18 cellular contexts compared by ENCODE assay signal in the genomic region with DNA sequence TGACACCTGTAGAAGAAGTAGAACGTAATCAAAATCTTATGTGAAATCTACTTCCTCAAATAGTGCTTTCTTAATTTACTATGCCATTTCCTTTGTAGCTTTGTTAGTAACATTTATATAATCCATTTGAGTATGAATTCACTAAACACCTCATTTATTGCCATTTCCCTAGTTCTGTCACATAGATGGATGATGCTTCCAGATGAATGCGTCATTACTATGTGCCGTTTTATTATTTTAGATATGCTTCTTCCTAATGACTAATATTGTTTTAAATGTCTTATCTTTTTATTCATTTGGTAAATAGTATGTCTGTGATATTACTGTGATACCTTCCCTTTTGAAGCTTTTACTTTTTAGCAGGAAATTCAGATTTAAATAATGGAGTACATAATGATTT. TPM values are rescaled to one million over a fixed set of nuclear protein-coding genes. Genes with fewer than 3 reads are reported as not detected.
A peak's percentile ranks its signal among the peaks of the same experiment; 100 is the strongest.
DNase-seq lines count a peak whose midpoint lies in the region; ATAC-seq, FAIRE-seq and TF ChIP-seq lines count a peak whose summit lies in the region.
"Had no signal": no experiment of that assay in that cellular context is flagged by ENCODE, and none has a peak within 500 bp of the region (broad histone marks: within the 10 kb centered on the region; RNA-seq: fewer than 3 reads in every experiment).

No MANE protein-coding gene starts in this region.

- no peak overlapping the region for H2BK15ac ChIP-seq in IMR-90 (ENCODE audit: low read depth, low read length)

- H4K91ac ChIP-seq in IMR-90 (ENCODE audit: insufficient read depth, low read depth, low read length), result no peak overlapping the region

- no peak overlapping the region for H2AFZ ChIP-seq in ACC112 (ENCODE audit: low read length, unreplicated experiment)
- H2AFZ ChIP-seq in IMR-90 (replicated peaks; ENCODE audit: low read length, poor library complexity), result no peak overlapping the region
- H2AFZ ChIP-seq in endothelial cell of umbilical vein (ENCODE audit: low read depth, low read length), result no peak overlapping the region

- H2BK20ac ChIP-seq in IMR-90 (ENCODE audit: low read depth, low read length), result no peak overlapping the region

- H3K9me3 Mint-ChIP-seq in osteocyte (ENCODE audit: unreplicated experiment), result peaks cover 14% of the 10 kb centered on the region

- H3K27me3 Mint-ChIP-seq in osteocyte (ENCODE audit: unreplicated experiment), result no peaks in the 10 kb centered on the region
- H3K27me3 Mint-ChIP-seq: CD4-positive, CD25-positive, alpha-beta regulatory T cell had no signal

- intact Hi-C loops in IMR-90 (cut with micrococcal nuclease) (no loop called here), endothelial cell of umbilical vein (cut with micrococcal nuclease) (no loop called here)

- ATAC-seq in IMR-90 (ENCODE audit: low read depth), result no peak
- ATAC-seq in activated CD4-positive, CD25-positive, alpha-beta regulatory T cell treated with anti-CD3 and anti-CD28 coated beads, Interleukin-2, amount 50 U/mL, for 24 hours, result no peak

- H3K36me3 Mint-ChIP-seq in osteocyte (ENCODE audit: unreplicated experiment), result peaks cover 24% of the 10 kb centered on the region
- H3K36me3 Mint-ChIP-seq: CD4-positive, CD25-positive, alpha-beta regulatory T cell had no signal

- no peak overlapping the region for H3K4me3 Mint-ChIP-seq in osteocyte (ENCODE audit: unreplicated experiment)
- H3K4me3 Mint-ChIP-seq: CD4-positive, CD25-positive, alpha-beta regulatory T cell had no signal

- H3K4me1 Mint-ChIP-seq in osteocyte (ENCODE audit: unreplicated experiment), result peaks cover 52% of the 10 kb centered on the region
- H3K4me1 Mint-ChIP-seq: CD4-positive, CD25-positive, alpha-beta regulatory T cell had no signal

- no peak overlapping the region for H3K23ac ChIP-seq in IMR-90 (ENCODE audit: low read depth, low read length)

- DNase-seq in IMR-90 (no peak), endothelial cell of umbilical vein (ENCODE audit: low read depth, low spot score) (peak; percentile 61), osteocyte (ENCODE audit: extremely low spot score, unreplicated experiment) (no peak), GM19240 (ENCODE audit: insufficient read length, low spot score) (no peak), GM10248 (ENCODE audit: extremely low spot score) (no peak)
- DNase-seq: 8988T; ACHN; Calu3; CD4-positive, CD25-positive, alpha-beta regulatory T cell; DMS 273 treated with DMSO at 0.1 percent for 48 hours; KBM-7 had no signal

- H3K27me3 ChIP-seq in ACC112 (ENCODE audit: insufficient read depth, low read length) (no peaks in the 10 kb centered on the region), IMR-90 (ENCODE audit: control insufficient read depth, insufficient read depth, low read length) (no peaks in the 10 kb centered on the region), endothelial cell of umbilical vein (ENCODE audit: control insufficient read depth in 2 of 2, insufficient read depth in 2 of 2, low read length in 2 of 2) (no peaks in the 10 kb centered on the region)
- H3K27me3 ChIP-seq: BLaER1 treated with 17β-estradiol and CSF1 and Interleukin-3, amounts not matched to agents 10 nM and 100 nM had no signal

- peaks cover 94% of the 10 kb centered on the region for H3K79me2 ChIP-seq in ACC112 (ENCODE audit: control insufficient read depth, insufficient read depth, low read length, unreplicated experiment)
- H3K79me2 ChIP-seq in endothelial cell of umbilical vein (ENCODE audit: control insufficient read depth, insufficient read depth, low read length), result peaks cover 92% of the 10 kb centered on the region

- peaks cover 33% of the 10 kb centered on the region for H3K36me3 ChIP-seq in ACC112 (ENCODE audit: insufficient read depth, low read length)
- peaks cover 12% of the 10 kb centered on the region for H3K36me3 ChIP-seq in IMR-90 (ENCODE audit: control insufficient read depth, insufficient read depth, low read length)
- peaks cover 0 to 2% of the 10 kb centered on the region in 2 experiments for H3K36me3 ChIP-seq in endothelial cell of umbilical vein (ENCODE audit: control insufficient read depth in 2 of 2, extremely low read depth in 1 of 2, insufficient read depth in 2 of 2, low read length in 2 of 2)
- H3K36me3 ChIP-seq: BLaER1 treated with 17β-estradiol and CSF1 and Interleukin-3, amounts not matched to agents 10 nM and 100 nM; HAP-1 had no signal

- H4K20me1 ChIP-seq in IMR-90 (ENCODE audit: insufficient read depth, low read length) (peaks cover 91% of the 10 kb centered on the region), endothelial cell of umbilical vein (replicated peaks; ENCODE audit: control insufficient read depth, extremely low read depth, insufficient read depth, low read length) (peaks cover 4% of the 10 kb centered on the region)
- H4K20me1 ChIP-seq: BLaER1 treated with 17β-estradiol and CSF1 and Interleukin-3, amounts not matched to agents 10 nM and 100 nM had no signal

- BruUV-seq in IMR-90 (replicated peaks; lab: Mats Ljungman, UMichigan), result no TSS peak
- TSS peak; percentile 1 for BruUV-seq in endothelial cell of umbilical vein (replicated peaks; lab: Mats Ljungman, UMichigan)

- peak overlapping the region; percentile 18 for H3K27ac ChIP-seq in ACC112 (ENCODE audit: low read depth, low read length)
- no peak overlapping the region for H3K27ac ChIP-seq in IMR-90 (ENCODE audit: insufficient read depth, low read length)
- H3K27ac ChIP-seq in endothelial cell of umbilical vein (ENCODE audit: insufficient read depth, low read depth, low read length), result no peak overlapping the region
- H3K27ac ChIP-seq: BLaER1 treated with 17β-estradiol and CSF1 and Interleukin-3, amounts not matched to agents 10 nM and 100 nM; HL-60 had no signal

- H3K9me1 ChIP-seq in IMR-90 (ENCODE audit: insufficient read depth, low read length) (peaks cover 12% of the 10 kb centered on the region), endothelial cell of umbilical vein (replicated peaks; ENCODE audit: control insufficient read depth, extremely low read depth, insufficient read depth, low read length) (no peaks in the 10 kb centered on the region)

- H3K4me2 ChIP-seq in IMR-90 (ENCODE audit: low read depth, low read length), result no peak overlapping the region
- H3K4me2 ChIP-seq in endothelial cell of umbilical vein (ENCODE audit: insufficient read depth, low read length), result peak overlapping the region; percentile 21
- H3K4me2 ChIP-seq: BLaER1 treated with 17β-estradiol and CSF1 and Interleukin-3, amounts not matched to agents 10 nM and 100 nM had no signal

- H3K4me1 ChIP-seq in ACC112 (ENCODE audit: control insufficient read depth, insufficient read depth, low read length, unreplicated experiment), result peaks cover 43% of the 10 kb centered on the region
- peaks cover 10% of the 10 kb centered on the region for H3K4me1 ChIP-seq in IMR-90 (ENCODE audit: control insufficient read depth, insufficient read depth, low read length)
- peaks cover 7% of the 10 kb centered on the region for H3K4me1 ChIP-seq in endothelial cell of umbilical vein (ENCODE audit: control insufficient read depth, extremely low read depth, insufficient read depth, low read length)
- H3K4me1 ChIP-seq: BLaER1 treated with 17β-estradiol and CSF1 and Interleukin-3, amounts not matched to agents 10 nM and 100 nM; HAP-1 had no signal

- H4K8ac ChIP-seq in IMR-90 (ENCODE audit: low read depth in 2 of 2, low read length in 2 of 2), result no peak overlapping the region

- TF ChIP-seq POLR2A in IMR-90 (IDR thresholded peaks at IDR 0.05; ENCODE audit: low read depth, low read length), result no peak
- no peak for TF ChIP-seq POLR2A in endothelial cell of umbilical vein (IDR thresholded peaks at IDR 0.05; ENCODE audit: low read depth, low read length)

- H3K9ac ChIP-seq in IMR-90 (ENCODE audit: low read depth, low read length), result no peak overlapping the region
- H3K9ac ChIP-seq in endothelial cell of umbilical vein (replicated peaks; ENCODE audit: extremely low read depth, insufficient read depth, low read length), result no peak overlapping the region
- H3K9ac ChIP-seq: BLaER1 treated with 17β-estradiol and CSF1 and Interleukin-3, amounts not matched to agents 10 nM and 100 nM had no signal

- H2AK5ac ChIP-seq in IMR-90 (ENCODE audit: low read depth, low read length), result no peak overlapping the region

- WGBS in IMR-90 (ENCODE audit: extremely low coverage in 2 of 2, insufficient read length in 1 of 2), 2 experiments, result no CpG with 5 or more reads among the region's 3 CpGs

- CTCF ChIA-PET in IMR-90 (lab: Yijun Ruan, JAX) (no interaction called here), endothelial cell of umbilical vein (lab: Charles Lee) (interaction anchor here (0.9 to 1.0 kb wide), 2 partner anchors 16 to 383 kb away, joined by 3 to 5 read pairs; no protein-coding TSS in a partner anchor), GM10248 (lab: Yijun Ruan, JAX) (no interaction called here)

- no peak for TF ChIP-seq RAD21 in IMR-90 (IDR thresholded peaks at IDR 0.05; ENCODE audit: low read length)

- no peak overlapping the region for H2BK120ac ChIP-seq in IMR-90 (ENCODE audit: low read depth, low read length)

- H3K79me1 ChIP-seq in IMR-90 (ENCODE audit: low read depth in 1 of 2, low read length in 2 of 2), result peaks cover 8 to 44% of the 10 kb centered on the region in 2 experiments; a peak in 3 of 4 replicates

- H2BK5ac ChIP-seq in IMR-90 (ENCODE audit: low read depth, low read length, poor library complexity, severe bottlenecking), result peak overlapping the region; percentile 24

- H3K14ac ChIP-seq in IMR-90 (replicated peaks; ENCODE audit: low read depth, low read length), result no peak overlapping the region

- H2AK9ac ChIP-seq in IMR-90 (replicated peaks; ENCODE audit: low read depth, low read length, poor library complexity), result no peak overlapping the region

- in situ Hi-C loops in IMR-90 (cut with MboI; ENCODE audit: low sequenced_read_pairs), result no loop called here

- no peak overlapping the region for H4K5ac ChIP-seq in IMR-90 (ENCODE audit: low read depth, low read length)

- H3K9me3 ChIP-seq in IMR-90 (ENCODE audit: control insufficient read depth, insufficient read depth, low read length) (no peaks in the 10 kb centered on the region), endothelial cell of umbilical vein (replicated peaks; ENCODE audit: control insufficient read depth, insufficient read depth, low read length) (no peaks in the 10 kb centered on the region)
- H3K9me3 ChIP-seq: BLaER1 treated with 17β-estradiol and CSF1 and Interleukin-3, amounts not matched to agents 10 nM and 100 nM; HAP-1 had no signal

- dilution Hi-C loops in IMR-90 (cut with HindIII; ENCODE audit: low sequenced_read_pairs, unreplicated experiment), result no loop called here
- dilution Hi-C loops in endothelial cell of umbilical vein (cut with MboI; ENCODE audit: extremely low pct_ligation_motif_present, low sequenced_read_pairs), result no loop called here

- TF ChIP-seq CTCF in IMR-90 (conservative IDR thresholded peaks at IDR 0.05; ENCODE audit: low read depth, low read length), result no peak
- TF ChIP-seq CTCF in endothelial cell of umbilical vein (IDR thresholded peaks at IDR 0.05; ENCODE audit: extremely low read depth in 1 of 2, insufficient read depth in 1 of 2, low read depth in 1 of 2, low read length in 2 of 2), result no peak
- no peak for TF ChIP-seq CTCF in osteocyte (IDR thresholded peaks at IDR 0.05)
- TF ChIP-seq CTCF in GM10248 (IDR thresholded peaks at IDR 0.05; ENCODE audit: control extremely low read depth, extremely low read depth, low read depth, missing control alignments), result no peak

- H3K27ac Mint-ChIP-seq in osteocyte (ENCODE audit: unreplicated experiment), result peak overlapping the region; percentile 84
- H3K27ac Mint-ChIP-seq: CD4-positive, CD25-positive, alpha-beta regulatory T cell had no signal

- H3K56ac ChIP-seq in IMR-90 (ENCODE audit: extremely low read depth, insufficient read depth, low read length), result no peak overlapping the region

- no peak overlapping the region for H3K18ac ChIP-seq in IMR-90 (ENCODE audit: low read depth, low read length)

- POLR2A ChIA-PET in IMR-90 (lab: Charles Lee; ENCODE audit: unreplicated experiment) (no interaction called here), endothelial cell of umbilical vein (lab: Charles Lee) (interaction anchor here (0.5 to 0.6 kb wide), 2 partner anchors 13 to 215 kb away, joined by 3 to 7 read pairs; no protein-coding TSS in a partner anchor), GM10248 (lab: Yijun Ruan, JAX) (no interaction called here)

- no peak overlapping the region for H3K4ac ChIP-seq in IMR-90 (ENCODE audit: low read depth, low read length)

- no peak overlapping the region for H3K4me3 ChIP-seq in ACC112 (ENCODE audit: low read depth, low read length)
- no peak overlapping the region for H3K4me3 ChIP-seq in IMR-90 (ENCODE audit: insufficient read depth, low read depth, low read length)
- H3K4me3 ChIP-seq in endothelial cell of umbilical vein (replicated peaks in 1 of 3; ENCODE audit: insufficient read depth in 1 of 3, low read depth in 1 of 3, low read length in 3 of 3), result no peak overlapping the region
- H3K4me3 ChIP-seq: BLaER1 treated with 17β-estradiol and CSF1 and Interleukin-3, amounts not matched to agents 10 nM and 100 nM; HAP-1 had no signal

- no peak for FAIRE-seq in endothelial cell of umbilical vein (lab: Jason Lieb, UNC)
- FAIRE-seq: GM12891, H1 had no signal

RNA-seq across cellular contexts. Expression of a gene that starts 14.4 kb away (rescaled TPM):
- total RNA-seq in IMR-90 (2012; rRNA removed), result 620 and 682 TPM in 2 replicates
- 243 and 244 TPM in 2 replicates for polyA plus RNA-seq in IMR-90 (2012; rRNA removed)
- polyA plus RNA-seq in IMR-90 (2012; cell fraction: cytosol; rRNA removed), result 129 and 270 TPM in 2 replicates
- polyA plus RNA-seq in IMR-90 (2012; cell fraction: nucleus; rRNA removed; ENCODE audit: low replicate concordance), result 287 and 382 TPM in 2 replicates
- total RNA-seq in endothelial cell of umbilical vein, result 92.2 and 97.1 TPM in 2 replicates
- 69.0 and 82.7 TPM in 2 replicates for polyA plus RNA-seq in endothelial cell of umbilical vein
- 56.2 and 65.3 TPM in 2 replicates for polyA plus RNA-seq in endothelial cell of umbilical vein (2011; cell fraction: cytosol; rRNA removed)
- polyA plus RNA-seq in endothelial cell of umbilical vein (2011; cell fraction: nucleus; rRNA removed), result 158 and 179 TPM in 2 replicates
- 80.1 and 105 TPM in 2 replicates for polyA plus RNA-seq in endothelial cell of umbilical vein (2012)
- polyA minus RNA-seq in endothelial cell of umbilical vein, result 231 and 246 TPM in 2 replicates
- 13.4 TPM for polyA minus RNA-seq in endothelial cell of umbilical vein (2011; cell fraction: cytosol; rRNA and poly(A)+ RNA removed)
- 309 and 372 TPM in 2 replicates for polyA minus RNA-seq in endothelial cell of umbilical vein (2011; cell fraction: nucleus; rRNA and poly(A)+ RNA removed)
- 124 and 129 TPM in 2 replicates for total RNA-seq in osteocyte
